Comparison of ENCODE assay signal across 8 cellular contexts in genomic region chr14:58238252-58239247, GRCh38. TPM values are rescaled to one million over a fixed set of nuclear protein-coding genes. Genes with fewer than 3 reads are reported as not detected.
DNase-seq lines count a peak whose midpoint lies in the region; ATAC-seq, FAIRE-seq and TF ChIP-seq lines count a peak whose summit lies in the region.

No MANE protein-coding gene starts in this region.

- peaks cover 0 to 2% of the 10 kb centered on the region in 2 experiments; a peak in 3 of 4 replicates for H3K4me1 Mint-ChIP-seq in H9

- peak overlapping the region; percentile 41 for H2AFZ ChIP-seq in H9 (ENCODE audit: low read length)

- H2BK120ac ChIP-seq in H9 (ENCODE audit: low read depth, low read length, poor library complexity, severe bottlenecking): no peak overlapping the region

- H3K27ac Mint-ChIP-seq in H9: no peak overlapping the region

- no peak overlapping the region for H3K4ac ChIP-seq in H9 (ENCODE audit: low read depth, low read length)

- peak overlapping the region; percentile 8 for H3K18ac ChIP-seq in H9 (ENCODE audit: insufficient read length, low read depth, low read length)

- TF ChIP-seq CTCF in A549 (IDR thresholded peaks at IDR 0.05): no peak
- no peak for TF ChIP-seq CTCF in H9 (conservative IDR thresholded peaks at IDR 0.05)
- TF ChIP-seq CTCF in astrocyte of the spinal cord (IDR thresholded peaks at IDR 0.05; ENCODE audit: low read depth, low read length): no peak
- TF ChIP-seq CTCF in kidney epithelial cell (IDR thresholded peaks at IDR 0.05; ENCODE audit: insufficient read depth, low read length, poor library complexity, severe bottlenecking): no peak

- no peak overlapping the region for H2AK5ac ChIP-seq in H9 (ENCODE audit: insufficient read length, low read length)

- H3K27me3 ChIP-seq in H9 (ENCODE audit: insufficient read depth, low read length): no peaks in the 10 kb centered on the region
- no peaks in the 10 kb centered on the region for H3K27me3 ChIP-seq in kidney epithelial cell (ENCODE audit: control insufficient read depth, insufficient read depth, low read length)

- TF ChIP-seq EP300 in A549 (IDR thresholded peaks at IDR 0.05): no peak

- no peaks in the 10 kb centered on the region for H3K36me3 Mint-ChIP-seq in H9 (ENCODE audit: insufficient read depth in 1 of 3, low read depth in 3 of 3)

- peak overlapping the region; percentile 54; the same call in 1 of the 2 replicates for H3K14ac ChIP-seq in H9 (ENCODE audit: insufficient read depth, low read length)

- no peak overlapping the region for H2BK15ac ChIP-seq in H9 (ENCODE audit: low read depth, low read length)

- CTCF ChIA-PET in A549 (lab: Yijun Ruan, JAX): no interaction called here

- no peak for TF ChIP-seq POLR2A in A549 (IDR thresholded peaks at IDR 0.05; ENCODE audit: low read length)

- H3K79me2 ChIP-seq in H9 (ENCODE audit: insufficient read depth, low read length): no peaks in the 10 kb centered on the region

- no peaks in the 10 kb centered on the region for H3K79me1 ChIP-seq in H9 (ENCODE audit: insufficient read depth, low read depth, low read length, poor library complexity, severe bottlenecking)

- no peak overlapping the region for H3K4me3 Mint-ChIP-seq in H9

- H3K36me3 ChIP-seq in kidney epithelial cell (ENCODE audit: control insufficient read depth, insufficient read depth, low read length): no peaks in the 10 kb centered on the region

- no peak overlapping the region for H3T11ph ChIP-seq in H9 (ENCODE audit: low read length)

- H3K4me2 ChIP-seq in A549 (peak overlapping the region; percentile 57), H9 (ENCODE audit: insufficient read depth, insufficient read length, low read length) (peak overlapping the region; percentile 64)

- peaks cover 2% of the 10 kb centered on the region; the same call in 1 of the 2 replicates for H3K27me3 Mint-ChIP-seq in H9 (ENCODE audit: low read depth)

- no peak overlapping the region for H4K5ac ChIP-seq in H9 (ENCODE audit: insufficient read length, low read depth, low read length)

- peaks cover 7% of the 10 kb centered on the region for H3K23me2 ChIP-seq in H9 (ENCODE audit: insufficient read length, low read depth, low read length, poor library complexity, severe bottlenecking)

- POLR2A ChIA-PET in A549 (lab: Yijun Ruan, JAX): no interaction called here

- ATAC-seq in A549 (peak in 1 of 2 experiments; percentile 22; a peak in 2 of 6 replicates), GM19023 (IDR thresholded peaks at IDR 0.05; ENCODE audit: unreplicated experiment) (no peak), GM21723 (IDR thresholded peaks at IDR 0.05; ENCODE audit: unreplicated experiment) (no peak)

- H3K23ac ChIP-seq in H9 (ENCODE audit: insufficient read length, low read depth, low read length): no peak overlapping the region

- FAIRE-seq in A549 (lab: Jason Lieb, UNC): no peak

- H2BK20ac ChIP-seq in H9 (ENCODE audit: low read depth, low read length, poor library complexity, severe bottlenecking): no peak overlapping the region

- H3K4me3 ChIP-seq in A549 (no peak overlapping the region), astrocyte of the spinal cord (ENCODE audit: low read depth, low read length) (peak overlapping the region; percentile 59), kidney epithelial cell (ENCODE audit: low read depth, low read length) (peak overlapping the region; percentile 38)

- in situ Hi-C loops in astrocyte of the spinal cord (cut with HindIII; ENCODE audit: low sequenced_read_pairs): no loop called here

- H3K9ac ChIP-seq in H9 (ENCODE audit: extremely low read depth, insufficient read length, low read length): peak overlapping the region; percentile 77

- H4K91ac ChIP-seq in H9 (ENCODE audit: insufficient read length, low read depth, low read length): no peak overlapping the region

- WGBS in A549 (ENCODE audit: missing lambda C conversion rate): 83% methylated on average over 16 of the region's 16 CpGs
- WGBS in H9 (ENCODE audit: extremely low coverage, insufficient read length, low lambda C conversion rate): no CpG with 5 or more reads among the region's 16 CpGs

- H4K20me1 ChIP-seq in H9 (ENCODE audit: control insufficient read depth, insufficient read depth, insufficient read length): no peaks in the 10 kb centered on the region

- no peak for TF ChIP-seq RAD21 in A549 (conservative IDR thresholded peaks at IDR 0.05 in 1 of 2, IDR thresholded peaks at IDR 0.05 in 1 of 2)

- H3K56ac ChIP-seq in H9 (ENCODE audit: insufficient read length, low read depth, low read length): no peak overlapping the region

- no peak overlapping the region for H3K27ac ChIP-seq in A549
- no peak overlapping the region for H3K27ac ChIP-seq in H9 (ENCODE audit: insufficient read length, low read depth, low read length)

- H2BK5ac ChIP-seq in H9 (ENCODE audit: insufficient read length, low read length): no peak overlapping the region

- DNase-seq in A549 (ENCODE audit: low read depth in 1 of 2, low spot score in 1 of 2) (no peak), H9 (peak; percentile 39), astrocyte of the spinal cord (ENCODE audit: low read depth, low spot score) (no peak), kidney epithelial cell (ENCODE audit: low read depth) (no peak), superior temporal gyrus (ENCODE audit: extremely low spot score) (peak; percentile 34), SW 1271 (lab: John Stamatoyannopoulos, UW) (no peak)

- H3K4me1 ChIP-seq in A549: peaks cover 10% of the 10 kb centered on the region
- no peaks in the 10 kb centered on the region; the same call in 1 of the 2 replicates for H3K4me1 ChIP-seq in H9 (ENCODE audit: insufficient read depth, low read length)

- H3K9me3 ChIP-seq in A549 (no peaks in the 10 kb centered on the region), H9 (ENCODE audit: control insufficient read depth, low read depth, low read length) (no peaks in the 10 kb centered on the region)

- no peak overlapping the region for H4K8ac ChIP-seq in H9 (replicated peaks; ENCODE audit: insufficient read length, low read depth, low read length)

- no peaks in the 10 kb centered on the region for H3K9me3 Mint-ChIP-seq in H9

- no peak overlapping the region for H2BK12ac ChIP-seq in H9 (ENCODE audit: insufficient read length, low read depth, low read length)

TF ChIP-seq in A549, 52 proteins besides CTCF, POLR2A, EP300 and RAD21:
- TF ChIP-seq ZC3H11A (IDR thresholded peaks at IDR 0.05) (no peak), MAFK (IDR thresholded peaks at IDR 0.05; ENCODE audit: partially characterized antibody) (peak; percentile 72)
TF ChIP-seq in A549: peak in this region for 1.

RNA-seq across cellular contexts. Expression of gene PSMA3, which starts 6.1 kb away (rescaled TPM):
- polyA plus RNA-seq in A549 (2011; rRNA removed): 410 and 411 TPM in 2 replicates
- polyA plus RNA-seq in A549 (2012; cell fraction: cytosol; rRNA removed): 276 and 300 TPM in 2 replicates
- 108 and 132 TPM in 2 replicates for polyA plus RNA-seq in A549 (2012; cell fraction: nucleus; rRNA removed)
- polyA plus RNA-seq in A549 (2017; fragmentation: RNase III; extraction: RNeasy Plus Mini Kit Qiagen cat#74134 plus additional on column Dnase treatment): 260 to 286 TPM (median 261 TPM) in 3 replicates
- polyA minus RNA-seq in A549 (2011; rRNA and poly(A)+ RNA removed): 115 and 129 TPM in 2 replicates
- total RNA-seq in H9 (2021): 340 and 342 TPM in 2 replicates
- total RNA-seq in kidney epithelial cell: 129 and 160 TPM in 2 replicates

RNA-seq across cellular contexts. Expression of gene ACTR10, which starts 38.6 kb away (rescaled TPM):
- 100 and 101 TPM in 2 replicates for polyA plus RNA-seq in A549 (2011; rRNA removed)
- 17.9 and 20.5 TPM in 2 replicates for polyA plus RNA-seq in A549 (2012; cell fraction: cytosol; rRNA removed)
- 10.2 and 19.3 TPM in 2 replicates for polyA plus RNA-seq in A549 (2012; cell fraction: nucleus; rRNA removed)
- polyA plus RNA-seq in A549 (2017; fragmentation: RNase III; extraction: RNeasy Plus Mini Kit Qiagen cat#74134 plus additional on column Dnase treatment): 47.1 to 53.8 TPM (median 47.9 TPM) in 3 replicates
- polyA minus RNA-seq in A549 (2011; rRNA and poly(A)+ RNA removed): 7.5 and 8.8 TPM in 2 replicates
- 38.4 and 41.0 TPM in 2 replicates for total RNA-seq in H9 (2021)
- total RNA-seq in kidney epithelial cell: 83.6 and 137 TPM in 2 replicates

RNA-seq across cellular contexts. Expression of gene ARID4A, which starts 59.8 kb away (rescaled TPM):
- polyA plus RNA-seq in A549 (2011; rRNA removed) (9.3 and 15.1 TPM in 2 replicates), A549 (2017; fragmentation: RNase III; extraction: RNeasy Plus Mini Kit Qiagen cat#74134 plus additional on column Dnase treatment) (6.9 to 9.7 TPM (median 9.0 TPM) in 3 replicates)
- 1.6 and 2.4 TPM in 2 replicates for polyA plus RNA-seq in A549 (2012; cell fraction: cytosol; rRNA removed)
- polyA plus RNA-seq in A549 (2012; cell fraction: nucleus; rRNA removed): 2.0 and 2.5 TPM in 2 replicates
- 6.2 and 8.6 TPM in 2 replicates for polyA minus RNA-seq in A549 (2011; rRNA and poly(A)+ RNA removed)
- total RNA-seq in H9 (2021) (12.9 and 13.2 TPM in 2 replicates), kidney epithelial cell (4.4 and 4.6 TPM in 2 replicates)

Comparison
In these comparisons a context has a peak if more than half of its experiments do, and no peak if none do; other contexts are left out.
1. DNase-seq: peak in H9 (single experiment) and superior temporal gyrus (single experiment); none in A549 (0 of 2), astrocyte of the spinal cord (single experiment), kidney epithelial cell (single experiment) and SW 1271 (0 of 2).